28 cellular contexts compared by ENCODE assay signal in genomic region chr3:109353057-109353456, GRCh38. TPM values are rescaled to one million over a fixed set of nuclear protein-coding genes. Genes with fewer than 3 reads are reported as not detected.
"Had no signal": no experiment of that assay in that cellular context is flagged by ENCODE, and none has a peak within 500 bp of the region (broad histone marks: within the 10 kb centered on the region; RNA-seq: fewer than 3 reads in every experiment).

No MANE protein-coding gene starts in this region.

- H3K9me3 ChIP-seq: esophagus squamous epithelium, left ventricle myocardium inferior, ovary, psoas muscle, tibial artery had no signal

- H3K36me3 Mint-ChIP-seq: activated naive CD4-positive, alpha-beta T cell treated with anti-CD3 and anti-CD28 coated beads, Interleukin-2, amount 10 ng/mL, durations not matched to agents 7 days and 5 days had no signal

- H3K9me3 Mint-ChIP-seq: activated CD4-positive, alpha-beta T cell treated with anti-CD3 and anti-CD28 coated beads, Interleukin-2, amount 10 ng/mL, durations not matched to agents 24 days and 14 days; activated CD8-positive, alpha-beta T cell treated with anti-CD3 and anti-CD28 coated beads for 36 hours; activated naive CD4-positive, alpha-beta T cell treated with anti-CD3 and anti-CD28 coated beads, Interleukin-2, amount 10 ng/mL, durations not matched to agents 7 days and 5 days; activated naive CD8-positive, alpha-beta T cell treated with anti-CD3 and anti-CD28 coated beads, Interleukin-2, amount 50 U/mL, for 24 hours; activated T-helper 2 cell treated with anti-CD3 and anti-CD28 coated beads, Interferon-gamma antibody, Interleukin-2, Interleukin-4, amounts not matched to agents 10 μg/mL and 5 μg/mL and 100 μg/mL, durations not matched to agents 14 hours and 24 hours and 36 hours; dendritic cell treated with granulocyte-macrophage colony-stimulating factor and Interleukin-4, amounts not matched to agents 40 ng/mL and 50 ng/mL, for 4 days had no signal

- H3K4me3 Mint-ChIP-seq: activated CD4-positive, alpha-beta T cell treated with anti-CD3 and anti-CD28 coated beads, Interleukin-2, amount 10 ng/mL, durations not matched to agents 24 days and 14 days; activated CD8-positive, alpha-beta T cell treated with anti-CD3 and anti-CD28 coated beads for 36 hours; activated naive CD4-positive, alpha-beta T cell treated with anti-CD3 and anti-CD28 coated beads, Interleukin-2, amount 10 ng/mL, durations not matched to agents 7 days and 5 days; activated naive CD8-positive, alpha-beta T cell treated with anti-CD3 and anti-CD28 coated beads, Interleukin-2, amount 50 U/mL, for 24 hours; dendritic cell treated with granulocyte-macrophage colony-stimulating factor and Interleukin-4, amounts not matched to agents 40 ng/mL and 50 ng/mL, for 4 days had no signal

- H3K27ac Mint-ChIP-seq: activated CD4-positive, alpha-beta T cell treated with anti-CD3 and anti-CD28 coated beads, Interleukin-2, amount 10 ng/mL, durations not matched to agents 24 days and 14 days; activated CD8-positive, alpha-beta T cell treated with anti-CD3 and anti-CD28 coated beads for 36 hours; activated naive CD4-positive, alpha-beta T cell treated with anti-CD3 and anti-CD28 coated beads, Interleukin-2, amount 10 ng/mL, durations not matched to agents 7 days and 5 days; activated naive CD8-positive, alpha-beta T cell treated with anti-CD3 and anti-CD28 coated beads, Interleukin-2, amount 50 U/mL, for 24 hours; activated T-helper 2 cell treated with anti-CD3 and anti-CD28 coated beads, Interferon-gamma antibody, Interleukin-2, Interleukin-4, amounts not matched to agents 10 μg/mL and 5 μg/mL and 100 μg/mL, durations not matched to agents 14 hours and 24 hours and 36 hours; dendritic cell treated with granulocyte-macrophage colony-stimulating factor and Interleukin-4, amounts not matched to agents 40 ng/mL and 50 ng/mL, for 4 days had no signal

- ATAC-seq: activated CD8-positive, alpha-beta T cell treated with anti-CD3 and anti-CD28 coated beads for 36 hours; activated naive CD8-positive, alpha-beta T cell treated with anti-CD3 and anti-CD28 coated beads, Interleukin-2, amount 50 U/mL, for 24 hours; psoas muscle; right cardiac atrium; stimulated activated naive CD8-positive, alpha-beta T cell treated with anti-CD3 and anti-CD28 coated beads, Interleukin-15, Interleukin-2, amounts not matched to agents 100 U/mL and 50 U/mL, for 24 hours had no signal

- H3K4me1 Mint-ChIP-seq: activated CD4-positive, alpha-beta T cell treated with anti-CD3 and anti-CD28 coated beads, Interleukin-2, amount 10 ng/mL, durations not matched to agents 24 days and 14 days; activated naive CD4-positive, alpha-beta T cell treated with anti-CD3 and anti-CD28 coated beads, Interleukin-2, amount 10 ng/mL, durations not matched to agents 7 days and 5 days; activated naive CD8-positive, alpha-beta T cell treated with anti-CD3 and anti-CD28 coated beads, Interleukin-2, amount 50 U/mL, for 24 hours had no signal

- H3K4me3 ChIP-seq: esophagus squamous epithelium, left ventricle myocardium inferior, ovary, psoas muscle, tibial artery had no signal

- H3K27ac ChIP-seq: esophagus squamous epithelium, left ventricle myocardium inferior, ovary, psoas muscle, tibial artery had no signal

- H3K27me3 ChIP-seq: esophagus squamous epithelium, ovary, tibial artery had no signal

- FAIRE-seq: astrocyte, bronchial epithelial cell, endothelial cell of umbilical vein had no signal

- H3K4me1 ChIP-seq: esophagus squamous epithelium, left ventricle myocardium inferior, psoas muscle, tibial artery had no signal

- DNase-seq: activated CD4-positive, alpha-beta T cell treated with anti-CD3 and anti-CD28 coated beads, Interleukin-2, amount 10 ng/mL, durations not matched to agents 24 days and 14 days; activated CD8-positive, alpha-beta T cell treated with anti-CD3 and anti-CD28 coated beads for 36 hours; activated naive CD4-positive, alpha-beta T cell treated with anti-CD3 and anti-CD28 coated beads, Interleukin-2, amount 10 ng/mL, durations not matched to agents 7 days and 5 days; activated naive CD8-positive, alpha-beta T cell treated with anti-CD3 and anti-CD28 coated beads, Interleukin-2, amount 50 U/mL, for 24 hours; activated T-cell treated with anti-CD3 and anti-CD28 coated beads, Interleukin-2, amount 50 U/mL, for 1 hour; cerebellar nuclear complex; effector CD8-positive, alpha-beta T cell; esophagus squamous epithelium; foreskin melanocyte; head of caudate nucleus; kidney glomerular epithelial cell; left ventricle myocardium inferior; ovary; psoas muscle; right cardiac atrium; stimulated activated naive CD8-positive, alpha-beta T cell treated with anti-CD3 and anti-CD28 coated beads, Interleukin-15, Interleukin-2, amounts not matched to agents 100 U/mL and 50 U/mL, for 24 hours; substantia nigra; T1000; tibial artery had no signal

- H3K27me3 Mint-ChIP-seq: activated CD4-positive, alpha-beta T cell treated with anti-CD3 and anti-CD28 coated beads, Interleukin-2, amount 10 ng/mL, durations not matched to agents 24 days and 14 days; activated naive CD8-positive, alpha-beta T cell treated with anti-CD3 and anti-CD28 coated beads, Interleukin-2, amount 50 U/mL, for 24 hours; dendritic cell treated with granulocyte-macrophage colony-stimulating factor and Interleukin-4, amounts not matched to agents 40 ng/mL and 50 ng/mL, for 4 days had no signal

- H3K36me3 ChIP-seq: esophagus squamous epithelium, left ventricle myocardium inferior, ovary, tibial artery had no signal

RNA-seq across cellular contexts. Expression of gene DPPA4, which starts 15.7 kb away (rescaled TPM):
- total RNA-seq: activated CD4-positive, alpha-beta T cell treated with anti-CD3 and anti-CD28 coated beads, Interleukin-2, amount 10 ng/mL, durations not matched to agents 24 days and 14 days; activated T-helper 2 cell treated with anti-CD3 and anti-CD28 coated beads, Interferon-gamma antibody, Interleukin-2, Interleukin-4, amounts not matched to agents 10 μg/mL and 5 μg/mL and 100 μg/mL, durations not matched to agents 14 hours and 24 hours and 36 hours; bronchial epithelial cell; endothelial cell of umbilical vein; esophagus squamous epithelium; left ventricle myocardium inferior; psoas muscle; T-helper 1 cell treated with Interleukin-12 subunit alpha and Interleukin-12 subunit beta and Interleukin-4 antibody, amounts not matched to agents 30 ng/mL and 1 ng/mL, for 36 hours had no signal
- polyA plus RNA-seq: psoas muscle, right cardiac atrium, urinary bladder had no signal

RNA-seq across cellular contexts. Expression of gene DPPA2, which starts 36.7 kb away (rescaled TPM):
- total RNA-seq: activated CD4-positive, alpha-beta T cell treated with anti-CD3 and anti-CD28 coated beads, Interleukin-2, amount 10 ng/mL, durations not matched to agents 24 days and 14 days; activated CD8-positive, alpha-beta T cell treated with anti-CD3 and anti-CD28 coated beads for 36 hours; activated T-helper 2 cell treated with anti-CD3 and anti-CD28 coated beads, Interferon-gamma antibody, Interleukin-2, Interleukin-4, amounts not matched to agents 10 μg/mL and 5 μg/mL and 100 μg/mL, durations not matched to agents 14 hours and 24 hours and 36 hours; bronchial epithelial cell; endothelial cell of umbilical vein; esophagus squamous epithelium; left ventricle myocardium inferior; mononuclear cell; ovary; psoas muscle; right cardiac atrium; skeletal muscle tissue; T-helper 1 cell treated with Interleukin-12 subunit alpha and Interleukin-12 subunit beta and Interleukin-4 antibody, amounts not matched to agents 30 ng/mL and 1 ng/mL, for 36 hours; urinary bladder had no signal
- polyA plus RNA-seq: endothelial cell of umbilical vein, ovary, psoas muscle, right cardiac atrium, urinary bladder had no signal
